13 cellular contexts compared by ENCODE assay signal in genomic region chr7:1234049-1234691, GRCh38. TPM values are rescaled to one million over a fixed set of nuclear protein-coding genes. Genes with fewer than 3 reads are reported as not detected.
DNase-seq lines count a peak whose midpoint lies in the region; ATAC-seq and TF ChIP-seq lines count a peak whose summit lies in the region.
"Had no signal": no experiment of that assay in that cellular context is flagged by ENCODE, and none has a peak within 500 bp of the region (broad histone marks: within the 10 kb centered on the region; RNA-seq: fewer than 3 reads in every experiment).

No MANE protein-coding gene starts in this region.

- TF ChIP-seq CTCF in brain (conservative IDR thresholded peaks at IDR 0.05): no peak
- TF ChIP-seq CTCF in nephron progenitor cell (IDR thresholded peaks at IDR 0.05): no peak

- DNase-seq in T-helper 1 cell (no peak), nephron progenitor cell (no peak), DMS114 treated with DMSO at 0.1 percent for 48 hours (lab: John Stamatoyannopoulos, UW; ENCODE audit: unreplicated experiment) (no peak), NCI-H146 treated with DMSO at 0.1 percent for 48 hours (lab: John Stamatoyannopoulos, UW; ENCODE audit: unreplicated experiment) (no peak)
- DNase-seq: central memory CD4-positive, alpha-beta T cell; NCI-H146; right cardiac atrium; SK-N-SH had no signal

- peak overlapping the region; percentile 29 for H3K4me3 Mint-ChIP-seq in T-helper 1 cell treated with Interleukin-12 subunit alpha and Interleukin-12 subunit beta and Interleukin-4 antibody, amounts not matched to agents 30 μg/mL and 1 μg/mL, for 36 hours
- H3K4me3 Mint-ChIP-seq in IgD-negative memory B cell: peak overlapping the region in 3 of 4 donors; percentile 59 to 86 (median 71)
- H3K4me3 Mint-ChIP-seq in brain: peak overlapping the region; percentile 65 to 89 (median 79)
- H3K4me3 Mint-ChIP-seq in nephron progenitor cell: peak overlapping the region; percentile 81

- no peaks in the 10 kb centered on the region for H3K9me3 Mint-ChIP-seq in T-helper 1 cell treated with Interleukin-12 subunit alpha and Interleukin-12 subunit beta and Interleukin-4 antibody, amounts not matched to agents 30 μg/mL and 1 μg/mL, for 36 hours
- H3K9me3 Mint-ChIP-seq in IgD-negative memory B cell (peaks cover 0 to 3% (median 0%) of the 10 kb centered on the region in 3 donors), brain (peaks cover 0 to 2% (median 0%) of the 10 kb centered on the region in 5 experiments), nephron progenitor cell (no peaks in the 10 kb centered on the region)

- peaks cover 60% of the 10 kb centered on the region for H3K27me3 Mint-ChIP-seq in T-helper 1 cell treated with Interleukin-12 subunit alpha and Interleukin-12 subunit beta and Interleukin-4 antibody, amounts not matched to agents 30 μg/mL and 1 μg/mL, for 36 hours (ENCODE audit: low read depth)
- H3K27me3 Mint-ChIP-seq in IgD-negative memory B cell: peaks cover 34% of the 10 kb centered on the region
- H3K27me3 Mint-ChIP-seq in brain: peaks cover 85% of the 10 kb centered on the region
- peaks cover 86% of the 10 kb centered on the region for H3K27me3 Mint-ChIP-seq in nephron progenitor cell (ENCODE audit: low read depth, poor library complexity)

- ATAC-seq in GM18858 (IDR thresholded peaks at IDR 0.05; ENCODE audit: unreplicated experiment): no peak
- ATAC-seq: right cardiac atrium had no signal

- peaks cover 5% of the 10 kb centered on the region for H3K4me1 Mint-ChIP-seq in T-helper 1 cell treated with Interleukin-12 subunit alpha and Interleukin-12 subunit beta and Interleukin-4 antibody, amounts not matched to agents 30 μg/mL and 1 μg/mL, for 36 hours (ENCODE audit: low read depth)
- peaks cover 2 to 5% (median 3%) of the 10 kb centered on the region in 3 donors for H3K4me1 Mint-ChIP-seq in IgD-negative memory B cell
- peaks cover 34% of the 10 kb centered on the region for H3K4me1 Mint-ChIP-seq in brain
- peaks cover 36% of the 10 kb centered on the region for H3K4me1 Mint-ChIP-seq in nephron progenitor cell

- peaks cover 7% of the 10 kb centered on the region for H3K36me3 Mint-ChIP-seq in T-helper 1 cell treated with Interleukin-12 subunit alpha and Interleukin-12 subunit beta and Interleukin-4 antibody, amounts not matched to agents 30 μg/mL and 1 μg/mL, for 36 hours (ENCODE audit: low read depth)
- peaks cover 2% of the 10 kb centered on the region for H3K36me3 Mint-ChIP-seq in IgD-negative memory B cell
- H3K36me3 Mint-ChIP-seq in brain: no peaks in the 10 kb centered on the region
- no peaks in the 10 kb centered on the region for H3K36me3 Mint-ChIP-seq in nephron progenitor cell (ENCODE audit: low read depth)

- peak overlapping the region; percentile 81 for H3K27ac Mint-ChIP-seq in T-helper 1 cell treated with Interleukin-12 subunit alpha and Interleukin-12 subunit beta and Interleukin-4 antibody, amounts not matched to agents 30 μg/mL and 1 μg/mL, for 36 hours
- H3K27ac Mint-ChIP-seq in IgD-negative memory B cell: peak overlapping the region; percentile 80 to 99 (median 92)
- peak overlapping the region in 4 of 5 experiments; percentile 26 to 96 (median 82) for H3K27ac Mint-ChIP-seq in brain
- H3K27ac Mint-ChIP-seq in nephron progenitor cell: peak overlapping the region; percentile 15

RNA-seq across cellular contexts. Expression of gene UNCX, which starts 1.5 kb away (rescaled TPM):
- polyA plus RNA-seq in IgD-negative memory B cell (not detected), brain (ENCODE audit: insufficient read depth, low read depth, low replicate concordance) (not detected)
- polyA plus RNA-seq: adipose tissue, right cardiac atrium, SK-N-SH had no signal

Comparison
In these comparisons a context has a peak if more than half of its experiments do, and no peak if none do; other contexts are left out.
1. H3K27ac Mint-ChIP-seq: peak in every context shown above with its lines; median percentile 92 in IgD-negative memory B cell; 82 in brain; 81 in T-helper 1 cell treated with Interleukin-12 subunit alpha and Interleukin-12 subunit beta and Interleukin-4 antibody, amounts not matched to agents 30 μg/mL and 1 μg/mL, for 36 hours; 15 in nephron progenitor cell.
2. H3K4me3 Mint-ChIP-seq: peak in every context shown above with its lines; median percentile 81 in nephron progenitor cell; 79 in brain; 71 in IgD-negative memory B cell; 29 in T-helper 1 cell treated with Interleukin-12 subunit alpha and Interleukin-12 subunit beta and Interleukin-4 antibody, amounts not matched to agents 30 μg/mL and 1 μg/mL, for 36 hours.